26 cellular contexts compared by ENCODE assay signal in the genomic region with DNA sequence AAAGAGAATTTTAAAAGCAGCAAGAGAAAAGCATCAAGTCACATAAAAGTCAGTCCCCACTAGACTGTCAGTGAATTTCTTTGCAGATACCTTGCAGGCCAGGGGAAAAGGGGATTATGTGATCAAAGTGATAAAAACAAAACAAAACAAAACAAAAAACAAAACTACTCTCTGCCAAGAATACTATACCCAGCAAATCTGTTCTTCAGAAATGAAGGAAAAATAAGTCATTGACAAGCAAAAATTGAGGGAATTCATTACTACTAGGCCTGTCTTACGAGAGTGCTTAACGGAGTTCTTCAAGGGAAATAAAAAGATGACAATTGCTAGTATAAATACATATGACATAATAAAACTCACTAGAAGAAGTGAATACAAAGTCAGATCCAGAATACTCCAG.
"Had no signal": no experiment of that assay in that cellular context is flagged by ENCODE, and none has a peak within 500 bp of the region (broad histone marks: within the 10 kb centered on the region; RNA-seq: fewer than 3 reads in every experiment).

No MANE protein-coding gene starts in this region.

- H3K4me1 ChIP-seq: colonic mucosa, esophagus muscularis mucosa, esophagus squamous epithelium, foreskin keratinocyte, gastrocnemius medialis, gastroesophageal sphincter, heart left ventricle, heart right ventricle had no signal

- FAIRE-seq: colon, endothelial cell of umbilical vein, frontal cortex had no signal

- H3K27ac ChIP-seq: colonic mucosa, coronary artery, dorsolateral prefrontal cortex, epithelial cell of prostate, esophagus muscularis mucosa, esophagus squamous epithelium, foreskin keratinocyte, gastrocnemius medialis, gastroesophageal sphincter, heart left ventricle, heart right ventricle, hepatocyte had no signal

- H3K9me3 ChIP-seq: colonic mucosa, esophagus squamous epithelium, gastrocnemius medialis had no signal

- DNase-seq: colonic mucosa; cortex of kidney; dermis blood vessel endothelial cell; dorsolateral prefrontal cortex; effector CD4-positive, alpha-beta T cell; effector CD8-positive, alpha-beta T cell; effector memory CD4-positive, alpha-beta T cell; effector memory CD8-positive, alpha-beta T cell; endodermal cell; erythroblast; esophagus squamous epithelium; foreskin keratinocyte; foreskin melanocyte; gastrocnemius medialis; glutamatergic neuron; head of caudate nucleus; heart left ventricle; heart right ventricle had no signal

- H3K4me3 ChIP-seq: colonic mucosa, coronary artery, dorsolateral prefrontal cortex, esophagus muscularis mucosa, esophagus squamous epithelium, gastrocnemius medialis, gastroesophageal sphincter, heart left ventricle, heart right ventricle, hepatocyte had no signal

- H3K36me3 ChIP-seq: colonic mucosa, esophagus muscularis mucosa, esophagus squamous epithelium, gastrocnemius medialis, gastroesophageal sphincter, heart left ventricle, heart right ventricle had no signal
